19 cellular contexts compared by ENCODE assay signal in the genomic region with DNA sequence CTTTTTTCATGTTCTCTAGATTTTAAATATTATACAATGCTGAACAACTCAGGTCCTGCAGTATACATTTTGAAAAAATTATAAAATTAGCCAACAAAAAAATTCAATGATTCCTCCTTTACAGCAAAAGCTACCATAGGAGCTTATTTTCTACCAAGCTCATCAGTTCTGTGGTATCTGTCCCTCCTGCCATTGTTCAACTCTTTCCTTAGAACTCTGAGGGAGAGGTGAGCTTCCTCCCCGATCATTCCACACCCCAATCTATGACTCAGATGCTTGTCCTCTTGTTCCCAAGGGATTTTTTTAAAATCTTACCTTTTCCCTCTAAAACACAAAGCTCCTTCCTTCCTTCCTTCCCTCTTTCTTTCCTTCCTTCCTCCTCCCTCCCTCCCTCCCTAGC.
"Had no signal": no experiment of that assay in that cellular context is flagged by ENCODE, and none has a peak within 500 bp of the region (broad histone marks: within the 10 kb centered on the region; RNA-seq: fewer than 3 reads in every experiment).

No MANE protein-coding gene starts in this region.

- H3K4me3 ChIP-seq: right atrium auricular region, skin epidermis, tibial nerve, uterus had no signal

- H3K4me1 ChIP-seq: right atrium auricular region, uterus had no signal

- H3K4me3 Mint-ChIP-seq: brain; dendritic cell treated with granulocyte-macrophage colony-stimulating factor and Interleukin-4, amounts not matched to agents 40 ng/mL and 50 ng/mL, for 4 days; nephron progenitor cell had no signal

- DNase-seq: activated naive CD4-positive, alpha-beta T cell; activated T-cell treated with anti-CD3 and anti-CD28 coated beads, Interleukin-2, amount 50 U/mL, for 48 hours; cerebellar nuclear complex; effector memory CD4-positive, alpha-beta T cell; foreskin melanocyte; mesendoderm; nephron progenitor cell; occipital lobe; stimulated activated CD4-positive, alpha-beta T cell treated with anti-CD3 and anti-CD28 coated beads, Interleukin-15, amount 100 ng/mL, for 24 hours; stimulated activated CD4-positive, alpha-beta T cell treated with anti-CD3 and anti-CD28 coated beads, Interleukin-4, amount 100 ng/mL, for 1 hour; stimulated activated naive CD4-positive, alpha-beta T cell treated with Interleukin-2 at 50 U/mL for 16 hours; substantia nigra; uterus; WERI-Rb-1 had no signal

- H3K9me3 ChIP-seq: uterus had no signal

- H3K27me3 ChIP-seq: right atrium auricular region, tibial nerve, uterus had no signal

- H3K27me3 Mint-ChIP-seq: brain; dendritic cell treated with granulocyte-macrophage colony-stimulating factor and Interleukin-4, amounts not matched to agents 40 ng/mL and 50 ng/mL, for 4 days had no signal

- H3K27ac ChIP-seq: right atrium auricular region, tibial nerve, uterus, WERI-Rb-1 had no signal

- H3K36me3 ChIP-seq: right atrium auricular region, tibial nerve, uterus, WERI-Rb-1 had no signal

- H3K27ac Mint-ChIP-seq: brain; dendritic cell treated with granulocyte-macrophage colony-stimulating factor and Interleukin-4, amounts not matched to agents 40 ng/mL and 50 ng/mL, for 4 days; nephron progenitor cell had no signal
